Comparison of ENCODE assay signal across 12 cellular contexts in genomic region chr1:223775054-223775453, GRCh38.
DNase-seq lines count a peak whose midpoint lies in the region; ATAC-seq and TF ChIP-seq lines count a peak whose summit lies in the region.
"Had no signal": no experiment of that assay in that cellular context is flagged by ENCODE, and none has a peak within 500 bp of the region (broad histone marks: within the 10 kb centered on the region; RNA-seq: fewer than 3 reads in every experiment).

No MANE protein-coding gene starts in this region.

- no peaks in the 10 kb centered on the region for H3K4me1 ChIP-seq in CD8-positive, alpha-beta T cell (ENCODE audit: insufficient read depth, low read length)
- H3K4me1 ChIP-seq in PC-3 (ENCODE audit: insufficient read depth, low read length): peaks cover 59% of the 10 kb centered on the region
- H3K4me1 ChIP-seq in effector memory CD4-positive, alpha-beta T cell (ENCODE audit: control insufficient read depth, insufficient read depth, low read length, poor library complexity, severe bottlenecking): peaks cover 5% of the 10 kb centered on the region

- BruUV-seq in PC-3 (replicated peaks; lab: Mats Ljungman, UMichigan): no TSS peak

- no peaks in the 10 kb centered on the region for H3K9me2 ChIP-seq in PC-3 (replicated peaks; ENCODE audit: low read length)

- DNase-seq in CD8-positive, alpha-beta T cell: no peak
- DNase-seq in PC-3 (no peak), renal cortical epithelial cell (ENCODE audit: low read depth) (peak; percentile 70), NCI-H1694 treated with DMSO at 0.1 percent for 48 hours (lab: John Stamatoyannopoulos, UW) (no peak), cerebellum (ENCODE audit: low spot score) (no peak)
- no peak for DNase-seq in effector memory CD4-positive, alpha-beta T cell
- DNase-seq in activated T-helper 1 cell treated with anti-CD3 and anti-CD28 coated beads, Interleukin-12 subunit alpha, Interleukin-12 subunit beta, Interleukin-2, Interleukin-4 antibody, amounts not matched to agents 30 ng/mL and 10 ng/mL and 1 ng/mL, durations not matched to agents 14 hours and 24 hours and 36 hours (ENCODE audit: low spot score): no peak
- DNase-seq: activated CD4-positive, CD25-positive, alpha-beta regulatory T cell treated with anti-CD3 and anti-CD28 coated beads, Interleukin-2, amount 50 U/mL, for 72 hours; GOT3; NCI-H1417 treated with DMSO at 0.1 percent for 48 hours; NCI-H748 treated with DMSO at 0.1 percent for 48 hours had no signal

- H4K20me1 ChIP-seq in PC-3 (ENCODE audit: low read length): peaks cover 13% of the 10 kb centered on the region; the same call in 1 of the 2 replicates

- H3K79me2 ChIP-seq in PC-3 (ENCODE audit: low read length): 0 out of 2 replicates have a peak, but pooled peaks cover 6% of the 10 kb centered on the region

- ATAC-seq in CD8-positive, alpha-beta T cell: no peak
- ATAC-seq in PC-3: no peak
- ATAC-seq in GM19467 (IDR thresholded peaks at IDR 0.05; ENCODE audit: unreplicated experiment): no peak

- intact Hi-C loops in CD8-positive, alpha-beta T cell (cut with DNase I, micrococcal nuclease): no loop called here
- intact Hi-C loops in PC-3 (cut with micrococcal nuclease): loop anchor here (10.0 kb wide), 1 partner anchor 70 kb away; the partner anchor contains the start of gene TP53BP2
- intact Hi-C loops in activated T-helper 1 cell treated with anti-CD3 and anti-CD28 coated beads, Interleukin-12 subunit alpha, Interleukin-12 subunit beta, Interleukin-2, Interleukin-4 antibody, amounts not matched to agents 30 ng/mL and 10 ng/mL and 1 ng/mL, durations not matched to agents 14 hours and 24 hours and 36 hours (cut with micrococcal nuclease): loop anchor here (2.0 kb wide), 1 partner anchor 48 kb away; no protein-coding TSS in a partner anchor

- H3K9me3 ChIP-seq in CD8-positive, alpha-beta T cell (ENCODE audit: low read length): no peaks in the 10 kb centered on the region
- no peaks in the 10 kb centered on the region for H3K9me3 ChIP-seq in PC-3 (ENCODE audit: low read length)
- H3K9me3 ChIP-seq in effector memory CD4-positive, alpha-beta T cell (ENCODE audit: control insufficient read depth, low read length): no peaks in the 10 kb centered on the region

- no peaks in the 10 kb centered on the region for H3K9me3 Mint-ChIP-seq in CD8-positive, alpha-beta T cell
- H3K9me3 Mint-ChIP-seq in activated T-helper 1 cell treated with anti-CD3 and anti-CD28 coated beads, Interleukin-12 subunit alpha, Interleukin-12 subunit beta, Interleukin-2, Interleukin-4 antibody, amounts not matched to agents 30 ng/mL and 10 ng/mL and 1 ng/mL, durations not matched to agents 14 hours and 24 hours and 36 hours: no peaks in the 10 kb centered on the region

- H3K4me1 Mint-ChIP-seq in CD8-positive, alpha-beta T cell (ENCODE audit: low read depth): peaks cover 6% of the 10 kb centered on the region
- peaks cover 17% of the 10 kb centered on the region for H3K4me1 Mint-ChIP-seq in activated T-helper 1 cell treated with anti-CD3 and anti-CD28 coated beads, Interleukin-12 subunit alpha, Interleukin-12 subunit beta, Interleukin-2, Interleukin-4 antibody, amounts not matched to agents 30 ng/mL and 10 ng/mL and 1 ng/mL, durations not matched to agents 14 hours and 24 hours and 36 hours (ENCODE audit: low read depth)

- H3K36me3 Mint-ChIP-seq in CD8-positive, alpha-beta T cell: peaks cover 89% of the 10 kb centered on the region
- peaks cover 59% of the 10 kb centered on the region for H3K36me3 Mint-ChIP-seq in activated T-helper 1 cell treated with anti-CD3 and anti-CD28 coated beads, Interleukin-12 subunit alpha, Interleukin-12 subunit beta, Interleukin-2, Interleukin-4 antibody, amounts not matched to agents 30 ng/mL and 10 ng/mL and 1 ng/mL, durations not matched to agents 14 hours and 24 hours and 36 hours (ENCODE audit: low read depth)

- H3F3A ChIP-seq in PC-3 (ENCODE audit: low read length, unreplicated experiment): peaks cover 33% of the 10 kb centered on the region

- CTCF ChIA-PET in CD8-positive, alpha-beta T cell (lab: Charles Lee): interaction anchor here (1.3 to 2.1 kb wide), 2 partner anchors 9 to 26 kb away, joined by 4 to 9 read pairs; no protein-coding TSS in a partner anchor
- CTCF ChIA-PET in PC-3 (lab: Charles Lee): no interaction called here

- H3K4me2 ChIP-seq in PC-3 (ENCODE audit: low read length): peak overlapping the region; percentile 56; the same call in 1 of the 2 replicates

- H3K9ac ChIP-seq in PC-3 (ENCODE audit: low read length): no peak overlapping the region

- no peak for TF ChIP-seq CTCF in CD8-positive, alpha-beta T cell (IDR thresholded peaks at IDR 0.05)
- no peak for TF ChIP-seq CTCF in PC-3 (conservative IDR thresholded peaks at IDR 0.05; ENCODE audit: low read depth, low read length)

- H2AFZ ChIP-seq in PC-3 (ENCODE audit: low read length): no peak overlapping the region

- H3K27ac ChIP-seq in CD8-positive, alpha-beta T cell (ENCODE audit: low read depth, low read length): no peak overlapping the region
- H3K27ac ChIP-seq in PC-3 (ENCODE audit: low read length): peak overlapping the region; percentile 84
- peak overlapping the region; percentile 26 for H3K27ac ChIP-seq in effector memory CD4-positive, alpha-beta T cell (ENCODE audit: insufficient read depth, low read length, poor library complexity, severe bottlenecking)

- H3K4me3 ChIP-seq in CD8-positive, alpha-beta T cell (ENCODE audit: low read depth, low read length): no peak overlapping the region
- no peak overlapping the region for H3K4me3 ChIP-seq in PC-3 (ENCODE audit: low read length)
- H3K4me3 ChIP-seq in effector memory CD4-positive, alpha-beta T cell (ENCODE audit: insufficient read depth, low read depth, low read length, poor library complexity, severe bottlenecking): no peak overlapping the region

- H3K36me3 ChIP-seq in CD8-positive, alpha-beta T cell (ENCODE audit: insufficient read depth, low read length): peaks cover 37% of the 10 kb centered on the region
- H3K36me3 ChIP-seq in PC-3 (ENCODE audit: low read depth, low read length): peaks cover 64% of the 10 kb centered on the region
- H3K36me3 ChIP-seq in effector memory CD4-positive, alpha-beta T cell (ENCODE audit: control insufficient read depth, insufficient read depth, low read length): peaks cover 63% of the 10 kb centered on the region

- H3K27ac Mint-ChIP-seq in CD8-positive, alpha-beta T cell: peak overlapping the region; percentile 25
- no peak overlapping the region for H3K27ac Mint-ChIP-seq in activated T-helper 1 cell treated with anti-CD3 and anti-CD28 coated beads, Interleukin-12 subunit alpha, Interleukin-12 subunit beta, Interleukin-2, Interleukin-4 antibody, amounts not matched to agents 30 ng/mL and 10 ng/mL and 1 ng/mL, durations not matched to agents 14 hours and 24 hours and 36 hours

- H3K27me3 Mint-ChIP-seq in CD8-positive, alpha-beta T cell (ENCODE audit: low read depth): no peaks in the 10 kb centered on the region
- H3K27me3 Mint-ChIP-seq in activated T-helper 1 cell treated with anti-CD3 and anti-CD28 coated beads, Interleukin-12 subunit alpha, Interleukin-12 subunit beta, Interleukin-2, Interleukin-4 antibody, amounts not matched to agents 30 ng/mL and 10 ng/mL and 1 ng/mL, durations not matched to agents 14 hours and 24 hours and 36 hours (ENCODE audit: insufficient read depth): no peaks in the 10 kb centered on the region

- H3K27me3 ChIP-seq in CD8-positive, alpha-beta T cell (ENCODE audit: insufficient read depth, low read length): no peaks in the 10 kb centered on the region
- no peaks in the 10 kb centered on the region for H3K27me3 ChIP-seq in PC-3 (ENCODE audit: low read length)
- H3K27me3 ChIP-seq in effector memory CD4-positive, alpha-beta T cell (replicated peaks; ENCODE audit: control insufficient read depth, insufficient read depth, low read length, poor library complexity, severe bottlenecking): no peaks in the 10 kb centered on the region

- POLR2A ChIA-PET in CD8-positive, alpha-beta T cell (lab: Charles Lee): interaction anchor here (0.8 kb wide), 1 partner anchor 13 kb away, joined by 3 read pairs; no protein-coding TSS in a partner anchor
- POLR2A ChIA-PET in PC-3 (lab: Charles Lee; ENCODE audit: unreplicated experiment): interaction anchor here (0.6 to 0.9 kb wide), 2 partner anchors 45 to 74 kb away, joined by 3 to 5 read pairs; no protein-coding TSS in a partner anchor

- no peak overlapping the region for H3K4me3 Mint-ChIP-seq in CD8-positive, alpha-beta T cell
- no peak overlapping the region for H3K4me3 Mint-ChIP-seq in activated T-helper 1 cell treated with anti-CD3 and anti-CD28 coated beads, Interleukin-12 subunit alpha, Interleukin-12 subunit beta, Interleukin-2, Interleukin-4 antibody, amounts not matched to agents 30 ng/mL and 10 ng/mL and 1 ng/mL, durations not matched to agents 14 hours and 24 hours and 36 hours

Comparison
In these comparisons a context has a peak if more than half of its experiments do, and no peak if none do; other contexts are left out.
1. intact Hi-C loops: an anchor here in PC-3 (10.0 kb wide) and activated T-helper 1 cell treated with anti-CD3 and anti-CD28 coated beads, Interleukin-12 subunit alpha, Interleukin-12 subunit beta, Interleukin-2, Interleukin-4 antibody, amounts not matched to agents 30 ng/mL and 10 ng/mL and 1 ng/mL, durations not matched to agents 14 hours and 24 hours and 36 hours (2.0 kb wide); none called in CD8-positive, alpha-beta T cell.